Comparison of ENCODE assay signal across 14 cellular contexts in the genomic region with DNA sequence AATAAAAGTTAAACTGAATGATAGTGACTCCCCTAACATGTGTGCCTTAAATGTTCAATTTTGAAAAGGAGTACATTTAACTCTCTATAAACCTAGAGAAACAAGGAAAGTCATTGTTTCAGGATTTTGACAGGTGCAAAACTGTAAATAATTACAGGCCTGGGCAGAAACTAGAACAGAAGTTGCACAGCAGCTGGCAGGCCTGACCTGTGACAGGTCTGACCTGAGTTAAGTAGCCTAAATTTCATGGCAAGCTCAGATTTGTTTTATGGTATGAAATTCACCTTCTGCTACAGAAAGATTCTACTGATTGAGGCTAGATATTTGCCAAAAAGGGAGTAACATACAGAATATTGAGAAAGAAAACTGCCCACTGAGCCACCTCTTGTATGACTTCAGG.
A peak's percentile ranks its signal among the peaks of the same experiment; 100 is the strongest.
DNase-seq lines count a peak whose midpoint lies in the region; ATAC-seq and TF ChIP-seq lines count a peak whose summit lies in the region.
"Had no signal": no experiment of that assay in that cellular context is flagged by ENCODE, and none has a peak within 500 bp of the region (broad histone marks: within the 10 kb centered on the region; RNA-seq: fewer than 3 reads in every experiment).

No MANE protein-coding gene starts in this region.

- no peak for TF ChIP-seq CTCF in GM20000 (IDR thresholded peaks at IDR 0.05; ENCODE audit: extremely low read depth, missing control alignments)

- ATAC-seq in GM18909 (IDR thresholded peaks at IDR 0.05; ENCODE audit: poor library complexity, unreplicated experiment) (peak; percentile 53), HG02678 (IDR thresholded peaks at IDR 0.05; ENCODE audit: unreplicated experiment) (peak; percentile 50), HG03520 (IDR thresholded peaks at IDR 0.05; ENCODE audit: unreplicated experiment) (no peak), GM21717 (IDR thresholded peaks at IDR 0.05; ENCODE audit: unreplicated experiment) (no peak)
- ATAC-seq: activated CD8-positive, alpha-beta T cell treated with anti-CD3 and anti-CD28 coated beads for 36 hours; heart left ventricle had no signal

- DNase-seq in NCI-H345 treated with DMSO at 0.1 percent for 48 hours (lab: John Stamatoyannopoulos, UW; ENCODE audit: unreplicated experiment): peak; percentile 49
- peak; percentile 24 for DNase-seq in cerebellar cortex (ENCODE audit: low spot score)
- no peak for DNase-seq in GM20000 (ENCODE audit: low spot score)
- DNase-seq in kidney glomerular epithelial cell (lab: John Stamatoyannopoulos, UW): no peak
- DNase-seq: activated CD8-positive, alpha-beta T cell treated with anti-CD3 and anti-CD28 coated beads for 36 hours; activated effector memory CD4-positive, alpha-beta T cell treated with Interleukin-2 at 50 U/mL for 16 hours; DND-41; heart left ventricle; NK-92 treated with Interleukin-12 subunit alpha and Interleukin-12 subunit beta, amount 100 ng/mL, for 24 hours; SIG-M5 had no signal

Comparison
In these comparisons a context has a peak if more than half of its experiments do, and no peak if none do; other contexts are left out.
1. ATAC-seq: peak in GM18909 (single experiment) and HG02678 (single experiment); none in HG03520 (single experiment) and GM21717 (single experiment).
2. DNase-seq: peak in NCI-H345 treated with DMSO at 0.1 percent for 48 hours (single experiment) and cerebellar cortex (single experiment); none in GM20000 (single experiment) and kidney glomerular epithelial cell (single experiment).